In genomic region chr1:81337226-81337625, GRCh38 we compare ENCODE assay signal across 27 cellular contexts.
DNase-seq lines count a peak whose midpoint lies in the region; ATAC-seq, FAIRE-seq and TF ChIP-seq lines count a peak whose summit lies in the region.
"Had no signal": no experiment of that assay in that cellular context is flagged by ENCODE, and none has a peak within 500 bp of the region (broad histone marks: within the 10 kb centered on the region; RNA-seq: fewer than 3 reads in every experiment).

No MANE protein-coding gene starts in this region.

- no peak overlapping the region for H3K9ac ChIP-seq in H1 (replicated peaks in 1 of 4; ENCODE audit: extremely low read depth in 1 of 4, low read depth in 3 of 4, low read length in 3 of 4)
- H3K9ac ChIP-seq in trophoblast cell (ENCODE audit: low read length), result no peak overlapping the region
- H3K9ac ChIP-seq: BLaER1 had no signal

- TF ChIP-seq CTCF in H1 (IDR thresholded peaks at IDR 0.05; ENCODE audit: control extremely low read depth in 1 of 3, insufficient read depth in 1 of 3, low read depth in 1 of 3, low read length in 3 of 3) (no peak), upper lobe of right lung (IDR thresholded peaks at IDR 0.05) (no peak)

- intact Hi-C loops in upper lobe of right lung (cut with DNase I), result no loop called here

- H3K79me2 ChIP-seq in H1 (ENCODE audit: control insufficient read depth in 1 of 2, insufficient read depth in 2 of 2, low read length in 2 of 2) (no peaks in the 10 kb centered on the region), trophoblast cell (ENCODE audit: control insufficient read depth, insufficient read depth, low read length, poor library complexity) (peaks cover 3% of the 10 kb centered on the region)

- no peak overlapping the region for H4K5ac ChIP-seq in H1 (ENCODE audit: insufficient read length, low read depth, low read length)

- DNase-seq in H1 (ENCODE audit: low read depth in 1 of 2, low spot score in 2 of 2), result no peak
- DNase-seq in trophoblast cell, result no peak
- no peak for DNase-seq in upper lobe of right lung
- DNase-seq in SKM-1 treated with dmso at 0.1 percent for 144 hours (lab: John Stamatoyannopoulos, UW; ENCODE audit: unreplicated experiment), result no peak
- no peak for DNase-seq in SHP77 treated with DMSO at 0.1 percent for 48 hours (lab: John Stamatoyannopoulos, UW)
- DNase-seq: 8988T; ACHN; BE2C; C1 segment of cervical spinal cord; CD4-positive, alpha-beta memory T cell; CD4-positive, CD25-positive, alpha-beta regulatory T cell; CD8-positive, alpha-beta memory T cell; COR-L47; DMS 273 treated with DMSO at 0.1 percent for 48 hours; DMS153; DMS53; DMS79; DND-41; EL; GDM1 had no signal

- no peak for TF ChIP-seq RAD21 in H1 (IDR thresholded peaks at IDR 0.05 in 1 of 2, conservative IDR thresholded peaks at IDR 0.05 in 1 of 2; ENCODE audit: low read depth in 2 of 2, low read length in 2 of 2)

- no peaks in the 10 kb centered on the region for H3K23me2 ChIP-seq in H1 (ENCODE audit: low read depth, low read length)

- no peak overlapping the region for H2BK15ac ChIP-seq in H1 (ENCODE audit: low read length)

- H3K56ac ChIP-seq in H1 (replicated peaks; ENCODE audit: insufficient read length, low read depth, low read length), result no peak overlapping the region

- H3K79me1 ChIP-seq in H1 (ENCODE audit: low read depth, low read length) (no peaks in the 10 kb centered on the region), trophoblast cell (ENCODE audit: low read length) (peaks cover 12% of the 10 kb centered on the region)

- no peaks in the 10 kb centered on the region for H4K20me1 ChIP-seq in H1 (replicated peaks in 1 of 2; ENCODE audit: control insufficient read depth in 1 of 2, insufficient read depth in 2 of 2, low read length in 2 of 2)
- H4K20me1 ChIP-seq: BLaER1 had no signal

- no peak overlapping the region for H3K27ac ChIP-seq in H1 (ENCODE audit: low read depth, low read length)
- H3K27ac ChIP-seq in trophoblast cell (ENCODE audit: low read depth, low read length), result no peak overlapping the region
- no peak overlapping the region for H3K27ac ChIP-seq in upper lobe of right lung
- H3K27ac ChIP-seq: BLaER1 had no signal

- WGBS in H1 (ENCODE audit: extremely low coverage in 1 of 2, insufficient coverage in 1 of 2, insufficient read length in 1 of 2, insufficient replicate concordance in 2 of 2, low coverage in 1 of 2, low lambda C conversion rate in 2 of 2, missing lambda C conversion rate in 1 of 2), 2 experiments, result 97% methylated on average over 10 of the region's 10 CpGs; no CpG with 5 or more reads in 1 of the 2 experiments
- no CpG with 5 or more reads among the region's 10 CpGs for WGBS in trophoblast cell (ENCODE audit: extremely low coverage, insufficient coverage, insufficient read length)

- H2BK20ac ChIP-seq in H1 (ENCODE audit: low read length), result no peak overlapping the region

- POLR2A ChIA-PET in H1 (lab: Charles Lee; ENCODE audit: partially characterized antibody), result interaction anchor here (0.8 kb wide), 1 partner anchor 9 kb away, joined by 3 read pairs; no protein-coding TSS in a partner anchor

- H4K91ac ChIP-seq in H1 (replicated peaks; ENCODE audit: insufficient read length, low read length), result no peak overlapping the region
- peak overlapping the region; percentile 78 for H4K91ac ChIP-seq in trophoblast cell (ENCODE audit: low read depth, low read length)

- H4K8ac ChIP-seq in H1 (ENCODE audit: extremely low read depth, insufficient read depth, low read length) (no peak overlapping the region), trophoblast cell (ENCODE audit: low read depth, low read length) (peak overlapping the region; percentile 2)

- TF ChIP-seq POLR2A in H1 (IDR thresholded peaks at IDR 0.05; ENCODE audit: control extremely low read depth in 1 of 2, low read depth in 2 of 2, low read length in 2 of 2), result no peak

- H3K4ac ChIP-seq in H1 (replicated peaks; ENCODE audit: insufficient read length, low read depth, low read length), result no peak overlapping the region
- H3K4ac ChIP-seq in trophoblast cell (ENCODE audit: low read depth, low read length), result no peak overlapping the region

- no peak overlapping the region for H3K18ac ChIP-seq in H1 (ENCODE audit: extremely low read depth, low read length)
- H3K18ac ChIP-seq in trophoblast cell (ENCODE audit: low read length), result peak overlapping the region; percentile 56

- CTCF ChIA-PET in H1 (lab: Charles Lee; ENCODE audit: partially characterized antibody), result interaction anchor here (0.6 to 1.4 kb wide), 3 partner anchors 31 to 77 kb away, joined by 3 read pairs; no protein-coding TSS in a partner anchor

- H2BK120ac ChIP-seq in H1 (replicated peaks; ENCODE audit: low read depth, low read length) (no peak overlapping the region), trophoblast cell (ENCODE audit: insufficient read depth, low read length, poor library complexity) (peak overlapping the region; percentile 80)

- H3K27me3 ChIP-seq in H1 (replicated peaks in 1 of 4; ENCODE audit: control insufficient read depth in 3 of 4, extremely low read depth in 1 of 4, insufficient read depth in 3 of 4, low read length in 3 of 4), result peaks cover 0 to 2% (median 0%) of the 10 kb centered on the region in 4 experiments; a peak in 1 of 7 replicates
- no peaks in the 10 kb centered on the region for H3K27me3 ChIP-seq in trophoblast cell (ENCODE audit: insufficient read depth, low read length)
- no peaks in the 10 kb centered on the region for H3K27me3 ChIP-seq in upper lobe of right lung
- H3K27me3 ChIP-seq: BE2C, BLaER1 had no signal

- H3K36me3 ChIP-seq in H1 (ENCODE audit: control insufficient read depth in 2 of 4, insufficient read depth in 4 of 4, low read length in 3 of 4) (no peaks in the 10 kb centered on the region), trophoblast cell (ENCODE audit: control insufficient read depth in 1 of 2, insufficient read depth in 2 of 2, low read length in 2 of 2) (peaks cover 0 to 6% of the 10 kb centered on the region in 2 experiments), upper lobe of right lung (no peaks in the 10 kb centered on the region)
- H3K36me3 ChIP-seq: BE2C, BLaER1 had no signal

- no peak overlapping the region for H3K4me3 ChIP-seq in H1 (ENCODE audit: extremely low read depth in 1 of 4, insufficient read depth in 2 of 4, low read depth in 3 of 4, low read length in 4 of 4)
- H3K4me3 ChIP-seq in trophoblast cell (ENCODE audit: low read depth, low read length), result no peak overlapping the region
- H3K4me3 ChIP-seq in upper lobe of right lung, result no peak overlapping the region
- H3K4me3 ChIP-seq: BLaER1, GM12878 had no signal

- no peak overlapping the region for H3K4me2 ChIP-seq in H1 (ENCODE audit: insufficient read depth in 1 of 2, low read depth in 2 of 2, low read length in 2 of 2)
- no peak overlapping the region for H3K4me2 ChIP-seq in trophoblast cell (ENCODE audit: low read length)
- H3K4me2 ChIP-seq: BLaER1 had no signal

- no peak for TF ChIP-seq EP300 in H1 (IDR thresholded peaks at IDR 0.05; ENCODE audit: borderline replicate concordance in 1 of 2, low read depth in 2 of 2, low read length in 2 of 2)

- FAIRE-seq in H1 (lab: Jason Lieb, UNC), result no peak
- FAIRE-seq: A204.1, GM12878, GM12892, GM18507, GM19239 had no signal

- H3K14ac ChIP-seq in H1 (ENCODE audit: insufficient read length), result no peak overlapping the region
- H3K14ac ChIP-seq in trophoblast cell (ENCODE audit: low read length), result peak overlapping the region; percentile 81

- H2BK12ac ChIP-seq in H1 (ENCODE audit: low read depth, low read length) (0 out of 2 replicates have a peak overlapping the region, but pooled peaks have one; percentile 18), trophoblast cell (ENCODE audit: low read length) (peak overlapping the region; percentile 82)

- H2AFZ ChIP-seq in H1 (ENCODE audit: low read length) (no peak overlapping the region), trophoblast cell (ENCODE audit: insufficient read depth, low read length, poor library complexity) (no peak overlapping the region)

- ATAC-seq in upper lobe of right lung (peak; percentile 30), GM18907 (IDR thresholded peaks at IDR 0.05; ENCODE audit: unreplicated experiment) (no peak)
- ATAC-seq: GM12878 had no signal

- H2AK5ac ChIP-seq in H1 (ENCODE audit: low read depth, low read length) (no peak overlapping the region), trophoblast cell (ENCODE audit: low read length) (peak overlapping the region; percentile 79)

- H3K4me1 ChIP-seq in H1 (replicated peaks in 1 of 4; ENCODE audit: control insufficient read depth in 3 of 4, insufficient read depth in 4 of 4, low read length in 3 of 4) (peaks cover 0 to 2% (median under 1%) of the 10 kb centered on the region in 4 experiments; a peak in 2 of 7 replicates), trophoblast cell (ENCODE audit: control insufficient read depth in 1 of 2, insufficient read depth in 2 of 2, low read length in 2 of 2) (peaks cover 5 to 8% of the 10 kb centered on the region in 2 experiments), upper lobe of right lung (no peaks in the 10 kb centered on the region)
- H3K4me1 ChIP-seq: BE2C, BLaER1 had no signal

- H3K9me3 ChIP-seq in H1 (ENCODE audit: insufficient read depth in 2 of 2, low read depth in 1 of 2, low read length in 1 of 2) (no peaks in the 10 kb centered on the region), trophoblast cell (ENCODE audit: insufficient read depth, low read depth, low read length) (peaks cover 5% of the 10 kb centered on the region), upper lobe of right lung (no peaks in the 10 kb centered on the region)
- H3K9me3 ChIP-seq: BE2C, BLaER1 had no signal

- H2BK5ac ChIP-seq in H1 (ENCODE audit: low read depth, low read length), result no peak overlapping the region
- no peak overlapping the region for H2BK5ac ChIP-seq in trophoblast cell (ENCODE audit: low read depth, low read length, poor library complexity)

- H4K12ac ChIP-seq in trophoblast cell (ENCODE audit: low read depth, low read length), result no peak overlapping the region

- no peak overlapping the region for H3K23ac ChIP-seq in H1 (ENCODE audit: insufficient read length)
- no peak overlapping the region for H3K23ac ChIP-seq in trophoblast cell (ENCODE audit: low read length)

TF ChIP-seq in H1, 55 proteins besides CTCF, POLR2A, EP300 and RAD21 (continues in another document):
- no peak for TF ChIP-seq KDM4A (IDR thresholded peaks at IDR 0.05; ENCODE audit: low read depth, low read length, severe bottlenecking)
- TF ChIP-seq KDM1A (IDR thresholded peaks at IDR 0.05; ENCODE audit: borderline replicate concordance, low read length), result no peak
- no peak for TF ChIP-seq TBP (IDR thresholded peaks at IDR 0.05; ENCODE audit: low read depth, low read length)
- TF ChIP-seq KDM5A (IDR thresholded peaks at IDR 0.05; ENCODE audit: low read length), result no peak
- no peak for TF ChIP-seq GTF2F1 (IDR thresholded peaks at IDR 0.05; ENCODE audit: borderline replicate concordance, low read depth, low read length)
